Comparison of ENCODE assay signal across 17 cellular contexts in genomic region chr4:181147421-181147951, GRCh38.
A peak's percentile ranks its signal among the peaks of the same experiment; 100 is the strongest.
DNase-seq lines count a peak whose midpoint lies in the region; ATAC-seq and TF ChIP-seq lines count a peak whose summit lies in the region.
"Had no signal": no experiment of that assay in that cellular context is flagged by ENCODE, and none has a peak within 500 bp of the region (broad histone marks: within the 10 kb centered on the region; RNA-seq: fewer than 3 reads in every experiment).

No MANE protein-coding gene starts in this region.

- H3K27me3 Mint-ChIP-seq in mesothelial cell of epicardium (ENCODE audit: low read depth) = no peaks in the 10 kb centered on the region
- H3K27me3 Mint-ChIP-seq: CD4-positive, CD25-positive, alpha-beta regulatory T cell had no signal

- TF ChIP-seq CTCF in mesothelial cell of epicardium (IDR thresholded peaks at IDR 0.05; ENCODE audit: unreplicated experiment) = no peak

- peaks cover 19% of the 10 kb centered on the region for H3K4me1 Mint-ChIP-seq in mesothelial cell of epicardium
- H3K4me1 Mint-ChIP-seq: CD4-positive, CD25-positive, alpha-beta regulatory T cell; CD8-positive, alpha-beta memory T cell had no signal

- H3K36me3 Mint-ChIP-seq in mesothelial cell of epicardium = no peaks in the 10 kb centered on the region
- H3K36me3 Mint-ChIP-seq: CD4-positive, CD25-positive, alpha-beta regulatory T cell; CD8-positive, alpha-beta memory T cell had no signal

- DNase-seq in NCI-H2171 treated with DMSO at 0.1 percent for 48 hours (lab: John Stamatoyannopoulos, UW) (peak; percentile 23), NCI-H2171 (lab: John Stamatoyannopoulos, UW) (no peak), NCI-H524 (lab: John Stamatoyannopoulos, UW) (peak; percentile 42 to 87), cerebellar cortex (ENCODE audit: low spot score) (peak; percentile 89), pons (ENCODE audit: low spot score) (peak; percentile 22), mesothelial cell of epicardium (ENCODE audit: low spot score in 2 of 2, unreplicated experiment in 2 of 2) (no peak)
- DNase-seq: 8988T; BE2C; CD4-positive, CD25-positive, alpha-beta regulatory T cell; CD8-positive, alpha-beta memory T cell; COR-L47; DMS153; DMS79; GM23248 had no signal

- ATAC-seq in HG02884 (IDR thresholded peaks at IDR 0.05; ENCODE audit: unreplicated experiment) (no peak), GM18867 (IDR thresholded peaks at IDR 0.05; ENCODE audit: unreplicated experiment) (no peak)
- ATAC-seq: GM12878 had no signal

- no peak overlapping the region for H3K27ac Mint-ChIP-seq in mesothelial cell of epicardium
- H3K27ac Mint-ChIP-seq: CD4-positive, CD25-positive, alpha-beta regulatory T cell; CD8-positive, alpha-beta memory T cell had no signal

- H3K4me3 Mint-ChIP-seq in mesothelial cell of epicardium = no peak overlapping the region
- H3K4me3 Mint-ChIP-seq: CD4-positive, CD25-positive, alpha-beta regulatory T cell; CD8-positive, alpha-beta memory T cell had no signal

- H3K9me3 Mint-ChIP-seq in mesothelial cell of epicardium = no peaks in the 10 kb centered on the region

Comparison
In these comparisons a context has a peak if more than half of its experiments do, and no peak if none do; other contexts are left out.
1. DNase-seq: peak in NCI-H2171 treated with DMSO at 0.1 percent for 48 hours (single experiment), NCI-H524 (2 of 2), cerebellar cortex (single experiment) and pons (single experiment); none in NCI-H2171 (single experiment) and mesothelial cell of epicardium (0 of 2).